Comparison of ENCODE assay signal across 10 cellular contexts in genomic region chrX:151153086-151153485, GRCh38. TPM values are rescaled to one million over a fixed set of nuclear protein-coding genes. Genes with fewer than 3 reads are reported as not detected.
DNase-seq lines count a peak whose midpoint lies in the region; ATAC-seq and TF ChIP-seq lines count a peak whose summit lies in the region.
"Had no signal": no experiment of that assay in that cellular context is flagged by ENCODE, and none has a peak within 500 bp of the region (broad histone marks: within the 10 kb centered on the region; RNA-seq: fewer than 3 reads in every experiment).

No MANE protein-coding gene starts in this region.

- DNase-seq in BE2C (peak; percentile 36), HPDE6-E6E7 (ENCODE audit: extremely low spot score) (peak; percentile 39), kidney epithelial cell (ENCODE audit: low read depth) (no peak), NCI-H510A treated with DMSO at 0.1 percent for 48 hours (lab: John Stamatoyannopoulos, UW) (no peak), NCI-H1436 (lab: John Stamatoyannopoulos, UW) (no peak)
- DNase-seq in activated CD8-positive, alpha-beta memory T cell treated with anti-CD3 and anti-CD28 coated beads, Interleukin-2, amount 50 U/mL, for 48 hours = no peak
- DNase-seq: right cardiac atrium had no signal

- H3K27me3 ChIP-seq in BE2C (no peaks in the 10 kb centered on the region), kidney epithelial cell (ENCODE audit: control insufficient read depth, insufficient read depth, low read length) (no peaks in the 10 kb centered on the region)

- peak overlapping the region; percentile 84 for H3K27ac ChIP-seq in angular gyrus (ENCODE audit: low read depth, low read length)

- H3K9me3 ChIP-seq in BE2C = no peaks in the 10 kb centered on the region

- H3K4me1 ChIP-seq in BE2C = no peaks in the 10 kb centered on the region

- H3K4me3 ChIP-seq in BE2C (ENCODE audit: low read depth, low read length) (no peak overlapping the region), kidney epithelial cell (ENCODE audit: low read depth, low read length) (no peak overlapping the region)

- H3K36me3 ChIP-seq in BE2C (no peaks in the 10 kb centered on the region), kidney epithelial cell (ENCODE audit: control insufficient read depth, insufficient read depth, low read length) (no peaks in the 10 kb centered on the region)

- TF ChIP-seq CTCF in BE2C (IDR thresholded peaks at IDR 0.05; ENCODE audit: low read depth, low read length) (peak; percentile 29), kidney epithelial cell (IDR thresholded peaks at IDR 0.05; ENCODE audit: insufficient read depth, low read length, poor library complexity, severe bottlenecking) (peak; percentile 27)

- no peak for ATAC-seq in GM21423 (IDR thresholded peaks at IDR 0.05; ENCODE audit: unreplicated experiment)
- ATAC-seq: right cardiac atrium had no signal

RNA-seq across cellular contexts. Expression of gene GPR50, which starts 23.3 kb away (rescaled TPM):
- 0.52 TPM for polyA plus RNA-seq in BE2C (2012; ENCODE audit: insufficient read depth, insufficient read length, low read depth)
- total RNA-seq in kidney epithelial cell = not detected in 2 replicates
- total RNA-seq: OCI-LY7, right cardiac atrium had no signal
- polyA plus RNA-seq: right cardiac atrium had no signal

Comparison
In these comparisons a context has a peak if more than half of its experiments do, and no peak if none do; other contexts are left out.
1. DNase-seq: peak in BE2C (single experiment) and HPDE6-E6E7 (single experiment); none in kidney epithelial cell (single experiment), activated CD8-positive, alpha-beta memory T cell treated with anti-CD3 and anti-CD28 coated beads, Interleukin-2, amount 50 U/mL, for 48 hours (single experiment), NCI-H510A treated with DMSO at 0.1 percent for 48 hours (single experiment) and NCI-H1436 (single experiment).